ENCODE assay signal across 1 cellular context in genomic region chr9:89039092-89039465, GRCh38.
TF ChIP-seq lines count a peak whose summit lies in the region.

No MANE protein-coding gene starts in this region.

TF ChIP-seq in IMR-90, 13 proteins besides CTCF, POLR2A, EP300 and RAD21 (continued from another document):
- TF ChIP-seq USF2 (IDR thresholded peaks at IDR 0.05; ENCODE audit: low read depth, low read length) (no peak), SMC3 (IDR thresholded peaks at IDR 0.05; ENCODE audit: low read depth, low read length) (no peak), CHD1 (IDR thresholded peaks at IDR 0.05; ENCODE audit: low read depth, low read length) (no peak), ELK1 (IDR thresholded peaks at IDR 0.05; ENCODE audit: borderline replicate concordance, low read depth, low read length) (no peak), MAFK (IDR thresholded peaks at IDR 0.05; ENCODE audit: low read depth, low read length) (no peak), RFX5 (IDR thresholded peaks at IDR 0.05; ENCODE audit: low read depth, low read length) (no peak), MXI1 (IDR thresholded peaks at IDR 0.05; ENCODE audit: borderline replicate concordance, low read depth, low read length) (no peak), RCOR1 (IDR thresholded peaks at IDR 0.05; ENCODE audit: insufficient replicate concordance, low read length) (no peak), FOS (IDR thresholded peaks at IDR 0.05; ENCODE audit: low read depth, low read length) (no peak), BHLHE40 (IDR thresholded peaks at IDR 0.05; ENCODE audit: low read depth, low read length) (no peak), NFE2L2 (IDR thresholded peaks at IDR 0.05; ENCODE audit: low read depth, low read length) (no peak)
